ENCODE assay signal across 12 cellular contexts in genomic region chr16:19716183-19716582, GRCh38. TPM values are rescaled to one million over a fixed set of nuclear protein-coding genes. Genes with fewer than 3 reads are reported as not detected.
DNase-seq lines count a peak whose midpoint lies in the region; ATAC-seq and TF ChIP-seq lines count a peak whose summit lies in the region.
"Had no signal": no experiment of that assay in that cellular context is flagged by ENCODE, and none has a peak within 500 bp of the region (broad histone marks: within the 10 kb centered on the region; RNA-seq: fewer than 3 reads in every experiment).

No MANE protein-coding gene starts in this region.

- no peak overlapping the region for H3K9ac ChIP-seq in fibroblast of lung (ENCODE audit: insufficient read depth, low read length)

- no peaks in the 10 kb centered on the region for H3K9me3 Mint-ChIP-seq in activated naive CD4-positive, alpha-beta T cell treated with anti-CD3 and anti-CD28 coated beads, Interleukin-2, amount 50 U/mL, for 24 hours
- H3K9me3 Mint-ChIP-seq in activated naive CD4-positive, alpha-beta T cell treated with anti-CD3 and anti-CD28 coated beads, Interleukin-2, amount 50 U/mL, for 72 hours: no peaks in the 10 kb centered on the region
- no peaks in the 10 kb centered on the region for H3K9me3 Mint-ChIP-seq in stimulated activated effector memory CD8-positive, alpha-beta T cell treated with anti-CD3 and anti-CD28 coated beads, Interleukin-12 subunit alpha, Interleukin-12 subunit beta, amount 100 ng/mL, for 72 hours
- H3K9me3 Mint-ChIP-seq: activated naive CD8-positive, alpha-beta T cell treated with anti-CD3 and anti-CD28 coated beads, Interleukin-2, amount 10 ng/mL, durations not matched to agents 7 days and 5 days had no signal

- H3K4me3 ChIP-seq in RWPE2 (ENCODE audit: severe bottlenecking) (no peak overlapping the region), fibroblast of lung (replicated peaks in 1 of 4; ENCODE audit: control extremely low read depth in 1 of 4, insufficient read depth in 1 of 4, low read depth in 3 of 4, low read length in 4 of 4) (peak overlapping the region in 2 of 4 experiments; percentile 88 to 92)

- DNase-seq in activated naive CD4-positive, alpha-beta T cell treated with anti-CD3 and anti-CD28 coated beads, Interleukin-2, amount 50 U/mL, for 72 hours (ENCODE audit: low spot score in 2 of 2): no peak
- DNase-seq in RWPE2 (ENCODE audit: low spot score) (no peak), fibroblast of lung (ENCODE audit: low read depth in 2 of 2) (no peak), iPS-NIHi11 (ENCODE audit: low spot score) (no peak)
- no peak for DNase-seq in stimulated activated effector memory CD8-positive, alpha-beta T cell treated with anti-CD3 and anti-CD28 coated beads, Interleukin-12 subunit alpha, Interleukin-12 subunit beta, amount 100 ng/mL, for 72 hours (ENCODE audit: low spot score in 2 of 2)
- DNase-seq: activated naive CD8-positive, alpha-beta T cell treated with anti-CD3 and anti-CD28 coated beads, Interleukin-2, amount 10 ng/mL, durations not matched to agents 7 days and 5 days; gastrocnemius medialis; NCI-H1092 treated with DMSO at 0.1 percent for 48 hours; posterior cingulate gyrus had no signal

- peak overlapping the region; percentile 70 for H3K4me2 ChIP-seq in fibroblast of lung (ENCODE audit: extremely low read depth, insufficient read depth, low read length)

- no peak overlapping the region for H2AFZ ChIP-seq in fibroblast of lung (ENCODE audit: low read length)

- H3K36me3 Mint-ChIP-seq in activated naive CD4-positive, alpha-beta T cell treated with anti-CD3 and anti-CD28 coated beads, Interleukin-2, amount 50 U/mL, for 24 hours: peaks cover 10% of the 10 kb centered on the region
- H3K36me3 Mint-ChIP-seq in activated naive CD4-positive, alpha-beta T cell treated with anti-CD3 and anti-CD28 coated beads, Interleukin-2, amount 50 U/mL, for 72 hours: peaks cover 20 to 21% of the 10 kb centered on the region in 2 donors
- H3K36me3 Mint-ChIP-seq in stimulated activated effector memory CD8-positive, alpha-beta T cell treated with anti-CD3 and anti-CD28 coated beads, Interleukin-12 subunit alpha, Interleukin-12 subunit beta, amount 100 ng/mL, for 72 hours: peaks cover 50% of the 10 kb centered on the region

- H4K20me1 ChIP-seq in fibroblast of lung (ENCODE audit: control insufficient read depth, extremely low read depth, insufficient read depth, low read length): no peaks in the 10 kb centered on the region

- H3K36me3 ChIP-seq in RWPE2 (ENCODE audit: low read depth): peaks cover 32% of the 10 kb centered on the region
- peaks cover 10% of the 10 kb centered on the region for H3K36me3 ChIP-seq in fibroblast of lung (ENCODE audit: control insufficient read depth, insufficient read depth, low read length)

- no peak for TF ChIP-seq CTCF in RWPE2 (IDR thresholded peaks at IDR 0.05; ENCODE audit: poor library complexity, severe bottlenecking)
- no peak for TF ChIP-seq CTCF in fibroblast of lung (conservative IDR thresholded peaks at IDR 0.05 in 1 of 2, IDR thresholded peaks at IDR 0.05 in 1 of 2; ENCODE audit: low read depth in 1 of 2, low read length in 2 of 2)

- H3K4me3 Mint-ChIP-seq in activated naive CD4-positive, alpha-beta T cell treated with anti-CD3 and anti-CD28 coated beads, Interleukin-2, amount 50 U/mL, for 24 hours: peak overlapping the region; percentile 95
- peak overlapping the region; percentile 87 for H3K4me3 Mint-ChIP-seq in stimulated activated effector memory CD8-positive, alpha-beta T cell treated with anti-CD3 and anti-CD28 coated beads, Interleukin-12 subunit alpha, Interleukin-12 subunit beta, amount 100 ng/mL, for 72 hours

- ATAC-seq in activated naive CD4-positive, alpha-beta T cell treated with anti-CD3 and anti-CD28 coated beads, Interleukin-2, amount 50 U/mL, for 72 hours: no peak
- ATAC-seq in RWPE2 (ENCODE audit: low read depth): no peak
- no peak for ATAC-seq in stimulated activated effector memory CD8-positive, alpha-beta T cell treated with anti-CD3 and anti-CD28 coated beads, Interleukin-12 subunit alpha, Interleukin-12 subunit beta, amount 100 ng/mL, for 72 hours
- ATAC-seq in GM21825 (IDR thresholded peaks at IDR 0.05; ENCODE audit: unreplicated experiment): no peak
- no peak for ATAC-seq in HG02884 (IDR thresholded peaks at IDR 0.05; ENCODE audit: unreplicated experiment)
- ATAC-seq: gastrocnemius medialis had no signal

- H3K27me3 Mint-ChIP-seq in activated naive CD4-positive, alpha-beta T cell treated with anti-CD3 and anti-CD28 coated beads, Interleukin-2, amount 50 U/mL, for 24 hours: no peaks in the 10 kb centered on the region
- H3K27me3 Mint-ChIP-seq: activated naive CD8-positive, alpha-beta T cell treated with anti-CD3 and anti-CD28 coated beads, Interleukin-2, amount 10 ng/mL, durations not matched to agents 7 days and 5 days had no signal

- peaks cover 30% of the 10 kb centered on the region for H3K79me2 ChIP-seq in fibroblast of lung (ENCODE audit: control insufficient read depth, insufficient read depth, low read length)

- H3K4me1 Mint-ChIP-seq in activated naive CD4-positive, alpha-beta T cell treated with anti-CD3 and anti-CD28 coated beads, Interleukin-2, amount 50 U/mL, for 24 hours: peaks cover 43% of the 10 kb centered on the region
- peaks cover 25% of the 10 kb centered on the region for H3K4me1 Mint-ChIP-seq in stimulated activated effector memory CD8-positive, alpha-beta T cell treated with anti-CD3 and anti-CD28 coated beads, Interleukin-12 subunit alpha, Interleukin-12 subunit beta, amount 100 ng/mL, for 72 hours

- H3K9me3 ChIP-seq in RWPE2 (ENCODE audit: severe bottlenecking): no peaks in the 10 kb centered on the region
- H3K9me3 ChIP-seq in fibroblast of lung (ENCODE audit: control insufficient read depth, insufficient read depth, low read depth, low read length): no peaks in the 10 kb centered on the region
- H3K9me3 ChIP-seq: gastrocnemius medialis had no signal

- H3K27ac Mint-ChIP-seq in activated naive CD4-positive, alpha-beta T cell treated with anti-CD3 and anti-CD28 coated beads, Interleukin-2, amount 50 U/mL, for 24 hours: peak overlapping the region; percentile 0
- H3K27ac Mint-ChIP-seq in activated naive CD4-positive, alpha-beta T cell treated with anti-CD3 and anti-CD28 coated beads, Interleukin-2, amount 50 U/mL, for 72 hours: no peak overlapping the region
- H3K27ac Mint-ChIP-seq in stimulated activated effector memory CD8-positive, alpha-beta T cell treated with anti-CD3 and anti-CD28 coated beads, Interleukin-12 subunit alpha, Interleukin-12 subunit beta, amount 100 ng/mL, for 72 hours: peak overlapping the region; percentile 3
- H3K27ac Mint-ChIP-seq: activated naive CD8-positive, alpha-beta T cell treated with anti-CD3 and anti-CD28 coated beads, Interleukin-2, amount 10 ng/mL, durations not matched to agents 7 days and 5 days had no signal

- H3K4me1 ChIP-seq in RWPE2 (ENCODE audit: insufficient read depth, poor library complexity, severe bottlenecking) (peaks cover 3% of the 10 kb centered on the region), fibroblast of lung (ENCODE audit: control insufficient read depth, extremely low read depth, insufficient read depth, low read length) (no peaks in the 10 kb centered on the region)

- H3K27me3 ChIP-seq in RWPE2 (ENCODE audit: insufficient read depth, poor library complexity, severe bottlenecking): no peaks in the 10 kb centered on the region
- H3K27me3 ChIP-seq in fibroblast of lung (ENCODE audit: control insufficient read depth, insufficient read depth, low read length): no peaks in the 10 kb centered on the region
- H3K27me3 ChIP-seq: gastrocnemius medialis had no signal

- H3K27ac ChIP-seq in RWPE2 (ENCODE audit: poor library complexity, severe bottlenecking) (peak overlapping the region; percentile 4), fibroblast of lung (ENCODE audit: insufficient read depth, low read length) (no peak overlapping the region)

RNA-seq across cellular contexts. Expression of gene KNOP1, which starts 1.8 kb away (rescaled TPM):
- total RNA-seq in activated naive CD4-positive, alpha-beta T cell treated with anti-CD3 and anti-CD28 coated beads, Interleukin-2, amount 50 U/mL, for 72 hours: 10 to 100 TPM; 18.7 to 23.6 TPM
- 7.8 and 9.2 TPM in 2 replicates for total RNA-seq in fibroblast of lung
- polyA plus RNA-seq in fibroblast of lung: 10.7 and 12.1 TPM in 2 replicates
- 18.1 and 19.5 TPM in 2 replicates for polyA plus RNA-seq in fibroblast of lung (2012)
- 4.0 and 7.7 TPM in 2 replicates for polyA minus RNA-seq in fibroblast of lung (ENCODE audit: low replicate concordance)

RNA-seq across cellular contexts. Expression of gene IQCK, which starts 1.9 kb away (rescaled TPM):
- total RNA-seq in activated naive CD4-positive, alpha-beta T cell treated with anti-CD3 and anti-CD28 coated beads, Interleukin-2, amount 50 U/mL, for 72 hours: 1 to 10 TPM; 2.3 TPM
- total RNA-seq in fibroblast of lung: 4.6 and 6.4 TPM in 2 replicates
- 8.9 and 9.9 TPM in 2 replicates for polyA plus RNA-seq in fibroblast of lung
- polyA plus RNA-seq in fibroblast of lung (2012): 4.5 and 5.6 TPM in 2 replicates
- polyA minus RNA-seq in fibroblast of lung (ENCODE audit: low replicate concordance): 0.11 and 3.2 TPM in 2 replicates

Comparison
In these comparisons a context has a peak if more than half of its experiments do, and no peak if none do; other contexts are left out.
1. H3K27ac Mint-ChIP-seq: peak in activated naive CD4-positive, alpha-beta T cell treated with anti-CD3 and anti-CD28 coated beads, Interleukin-2, amount 50 U/mL, for 24 hours (single experiment) and stimulated activated effector memory CD8-positive, alpha-beta T cell treated with anti-CD3 and anti-CD28 coated beads, Interleukin-12 subunit alpha, Interleukin-12 subunit beta, amount 100 ng/mL, for 72 hours (single experiment); none in activated naive CD4-positive, alpha-beta T cell treated with anti-CD3 and anti-CD28 coated beads, Interleukin-2, amount 50 U/mL, for 72 hours (0 of 2).